ENCODE assay signal across 13 cellular contexts in the genomic region with DNA sequence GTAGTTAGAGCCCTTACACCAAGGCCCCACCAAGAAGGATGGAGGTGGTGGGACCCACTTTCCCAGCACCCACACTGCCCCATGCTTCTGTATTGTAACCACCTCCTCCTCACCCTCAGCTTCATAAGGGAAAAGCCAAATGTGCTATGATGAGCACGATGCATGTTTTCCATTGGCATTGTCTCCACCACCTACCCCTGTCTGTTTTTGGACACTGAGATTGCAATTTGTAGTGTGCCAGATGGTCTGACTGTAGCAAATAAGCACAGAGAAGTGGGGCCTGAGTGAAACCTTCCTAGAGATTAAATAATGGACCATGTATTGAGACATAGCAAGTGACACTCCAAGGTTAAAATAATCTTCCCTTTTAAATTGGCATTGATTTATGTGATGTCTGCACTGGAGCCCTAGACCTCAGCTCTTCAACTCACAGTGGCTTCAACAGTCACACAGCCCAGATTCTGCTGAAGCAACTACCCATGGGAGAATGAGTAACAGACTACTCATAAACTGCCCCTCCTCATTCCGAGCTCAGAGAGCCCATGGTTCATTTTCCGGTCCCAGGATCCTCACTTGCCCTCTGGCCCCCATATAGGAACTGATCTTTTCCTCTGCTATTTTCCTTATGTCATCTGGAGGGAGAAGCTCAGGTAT.
DNase-seq lines count a peak whose midpoint lies in the region; ATAC-seq and TF ChIP-seq lines count a peak whose summit lies in the region.
"Had no signal": no experiment of that assay in that cellular context is flagged by ENCODE, and none has a peak within 500 bp of the region (broad histone marks: within the 10 kb centered on the region; RNA-seq: fewer than 3 reads in every experiment).

No MANE protein-coding gene starts in this region.

- peak; percentile 25 for DNase-seq in MCF 10A (ENCODE audit: unreplicated experiment)
- no peak for DNase-seq in breast epithelium (ENCODE audit: low spot score in 2 of 2)
- no peak for DNase-seq in RWPE2 (ENCODE audit: low spot score)
- DNase-seq in fibroblast of villous mesenchyme (ENCODE audit: low read depth): peak; percentile 25
- peak; percentile 13 for DNase-seq in transverse colon
- DNase-seq in activated CD4-positive, alpha-beta T cell treated with anti-CD3 and anti-CD28 coated beads, Interleukin-2, amount 50 U/mL, for 48 hours: no peak
- no peak for DNase-seq in activated CD8-positive, alpha-beta memory T cell treated with anti-CD3 and anti-CD28 coated beads, Interleukin-2, amount 10 ng/mL, durations not matched to agents 7 days and 5 days
- DNase-seq: activated CD4-positive, alpha-beta T cell treated with anti-CD3 and anti-CD28 coated beads for 48 hours; activated naive CD8-positive, alpha-beta T cell treated with anti-CD3 and anti-CD28 coated beads, Interleukin-2, amount 50 U/mL, for 24 hours; NCI-H1092 treated with DMSO at 0.1 percent for 48 hours; OCI-M1 had no signal

- peaks cover 14% of the 10 kb centered on the region for H3K27me3 Mint-ChIP-seq in MCF 10A (ENCODE audit: insufficient read depth, unreplicated experiment)
- H3K27me3 Mint-ChIP-seq in activated CD8-positive, alpha-beta memory T cell treated with anti-CD3 and anti-CD28 coated beads, Interleukin-2, amount 10 ng/mL, durations not matched to agents 7 days and 5 days: peaks cover 3% of the 10 kb centered on the region

- H3K4me1 ChIP-seq in breast epithelium: no peaks in the 10 kb centered on the region
- H3K4me1 ChIP-seq in RWPE2 (ENCODE audit: insufficient read depth, poor library complexity, severe bottlenecking): no peaks in the 10 kb centered on the region
- H3K4me1 ChIP-seq in transverse colon: peaks cover 0 to 19% (median 0%) of the 10 kb centered on the region in 4 donors

- in situ Hi-C loops in transverse colon (cut with MboI; ENCODE audit: low pct_ligation_motif_present in 1 of 4, low pct_unique_long_range_greater_than_20kb in 1 of 4, low sequenced_read_pairs in 3 of 4): loop anchor here in 3 of 4 donors (25.0 kb wide), 3 partner anchors 288 to 1488 kb away; a partner anchor contains a TSS

- POLR2A ChIA-PET in MCF 10A (lab: Yijun Ruan, JAX): no interaction called here

- ATAC-seq in RWPE2 (ENCODE audit: low read depth) (peak; percentile 85), GM19328 (IDR thresholded peaks at IDR 0.05; ENCODE audit: unreplicated experiment) (no peak)
- ATAC-seq in activated CD8-positive, alpha-beta memory T cell treated with anti-CD3 and anti-CD28 coated beads, Interleukin-2, amount 10 ng/mL, durations not matched to agents 7 days and 5 days: no peak
- ATAC-seq: activated naive CD8-positive, alpha-beta T cell treated with anti-CD3 and anti-CD28 coated beads, Interleukin-2, amount 50 U/mL, for 24 hours had no signal

- H3K4me3 Mint-ChIP-seq in MCF 10A (ENCODE audit: unreplicated experiment): no peak overlapping the region
- no peak overlapping the region for H3K4me3 Mint-ChIP-seq in activated CD8-positive, alpha-beta memory T cell treated with anti-CD3 and anti-CD28 coated beads, Interleukin-2, amount 10 ng/mL, durations not matched to agents 7 days and 5 days
- H3K4me3 Mint-ChIP-seq: activated naive CD8-positive, alpha-beta T cell treated with anti-CD3 and anti-CD28 coated beads, Interleukin-2, amount 50 U/mL, for 24 hours had no signal

- 51 to 58% methylated on average over 3 of the region's 3 CpGs for WGBS in transverse colon (ENCODE audit: low coverage in 1 of 2), 2 donors

- no peaks in the 10 kb centered on the region for H3K27me3 ChIP-seq in breast epithelium
- no peaks in the 10 kb centered on the region for H3K27me3 ChIP-seq in RWPE2 (ENCODE audit: insufficient read depth, poor library complexity, severe bottlenecking)
- no peaks in the 10 kb centered on the region for H3K27me3 ChIP-seq in transverse colon

- BruUV-seq in MCF 10A (replicated peaks; lab: Mats Ljungman, UMichigan): no TSS peak

- H3K36me3 ChIP-seq in breast epithelium (no peaks in the 10 kb centered on the region), RWPE2 (ENCODE audit: low read depth) (no peaks in the 10 kb centered on the region), transverse colon (no peaks in the 10 kb centered on the region)

- no peak overlapping the region for H3K4me3 ChIP-seq in breast epithelium
- H3K4me3 ChIP-seq in RWPE2 (ENCODE audit: severe bottlenecking): no peak overlapping the region
- no peak overlapping the region for H3K4me3 ChIP-seq in fibroblast of villous mesenchyme (ENCODE audit: low read depth, low read length)
- H3K4me3 ChIP-seq in transverse colon: no peak overlapping the region
- H3K4me3 ChIP-seq: skin epidermis had no signal

- intact Hi-C loops in MCF 10A (cut with micrococcal nuclease): no loop called here
- intact Hi-C loops in breast epithelium (cut with DNase I; ENCODE audit: low total_unique reads): no loop called here
- intact Hi-C loops in transverse colon (cut with DNase I; ENCODE audit: low total_unique reads): no loop called here

- TF ChIP-seq POLR2A in breast epithelium (IDR thresholded peaks at IDR 0.05) (no peak), transverse colon (IDR thresholded peaks at IDR 0.05) (no peak)

- H3K9me3 ChIP-seq in breast epithelium (no peaks in the 10 kb centered on the region), RWPE2 (ENCODE audit: severe bottlenecking) (no peaks in the 10 kb centered on the region), transverse colon (peaks cover 0 to 3% of the 10 kb centered on the region in 2 donors)

- CTCF ChIA-PET in MCF 10A (lab: Yijun Ruan, JAX): interaction anchor here (2.3 kb wide), 1 partner anchor 17 kb away, joined by 12 read pairs; no protein-coding TSS in a partner anchor
- CTCF ChIA-PET in activated CD8-positive, alpha-beta memory T cell treated with anti-CD3 and anti-CD28 coated beads, Interleukin-2, amount 10 ng/mL, durations not matched to agents 7 days and 5 days (lab: Charles Lee): no interaction called here

- H3K9me3 Mint-ChIP-seq in MCF 10A (ENCODE audit: unreplicated experiment): no peaks in the 10 kb centered on the region
- no peaks in the 10 kb centered on the region for H3K9me3 Mint-ChIP-seq in activated CD8-positive, alpha-beta memory T cell treated with anti-CD3 and anti-CD28 coated beads, Interleukin-2, amount 10 ng/mL, durations not matched to agents 7 days and 5 days (ENCODE audit: low read depth)
- H3K9me3 Mint-ChIP-seq: activated naive CD8-positive, alpha-beta T cell treated with anti-CD3 and anti-CD28 coated beads, Interleukin-2, amount 50 U/mL, for 24 hours had no signal

- no peak for TF ChIP-seq EP300 in transverse colon (IDR thresholded peaks at IDR 0.05; ENCODE audit: low read depth)

- TF ChIP-seq CTCF in MCF 10A (IDR thresholded peaks at IDR 0.05; ENCODE audit: unreplicated experiment) (no peak), breast epithelium (IDR thresholded peaks at IDR 0.05) (no peak), RWPE2 (IDR thresholded peaks at IDR 0.05; ENCODE audit: poor library complexity, severe bottlenecking) (no peak), fibroblast of villous mesenchyme (IDR thresholded peaks at IDR 0.05; ENCODE audit: insufficient read depth, low read depth, low read length) (no peak), transverse colon (IDR thresholded peaks at IDR 0.05) (no peak)

- H3K27ac Mint-ChIP-seq in MCF 10A (ENCODE audit: low read depth, unreplicated experiment): no peak overlapping the region
- H3K27ac Mint-ChIP-seq in activated CD8-positive, alpha-beta memory T cell treated with anti-CD3 and anti-CD28 coated beads, Interleukin-2, amount 10 ng/mL, durations not matched to agents 7 days and 5 days: no peak overlapping the region
- H3K27ac Mint-ChIP-seq: activated naive CD8-positive, alpha-beta T cell treated with anti-CD3 and anti-CD28 coated beads, Interleukin-2, amount 50 U/mL, for 24 hours had no signal

- no peaks in the 10 kb centered on the region for H3K4me1 Mint-ChIP-seq in MCF 10A (ENCODE audit: insufficient read depth, unreplicated experiment)
- H3K4me1 Mint-ChIP-seq in activated CD8-positive, alpha-beta memory T cell treated with anti-CD3 and anti-CD28 coated beads, Interleukin-2, amount 10 ng/mL, durations not matched to agents 7 days and 5 days: no peaks in the 10 kb centered on the region
- H3K4me1 Mint-ChIP-seq: activated naive CD8-positive, alpha-beta T cell treated with anti-CD3 and anti-CD28 coated beads, Interleukin-2, amount 50 U/mL, for 24 hours had no signal

- H3K27ac ChIP-seq in breast epithelium: no peak overlapping the region
- no peak overlapping the region for H3K27ac ChIP-seq in RWPE2 (ENCODE audit: poor library complexity, severe bottlenecking)
- H3K27ac ChIP-seq in transverse colon: no peak overlapping the region

- H3K36me3 Mint-ChIP-seq in MCF 10A (ENCODE audit: insufficient read depth, unreplicated experiment): no peaks in the 10 kb centered on the region
- no peaks in the 10 kb centered on the region for H3K36me3 Mint-ChIP-seq in activated CD8-positive, alpha-beta memory T cell treated with anti-CD3 and anti-CD28 coated beads, Interleukin-2, amount 10 ng/mL, durations not matched to agents 7 days and 5 days

Comparison
In these comparisons a context has a peak if more than half of its experiments do, and no peak if none do; other contexts are left out.
1. DNase-seq: peak in MCF 10A (single experiment), fibroblast of villous mesenchyme (single experiment) and transverse colon (single experiment); none in breast epithelium (0 of 2), RWPE2 (single experiment), activated CD4-positive, alpha-beta T cell treated with anti-CD3 and anti-CD28 coated beads, Interleukin-2, amount 50 U/mL, for 48 hours (0 of 2) and activated CD8-positive, alpha-beta memory T cell treated with anti-CD3 and anti-CD28 coated beads, Interleukin-2, amount 10 ng/mL, durations not matched to agents 7 days and 5 days (single experiment).